27 cellular contexts compared by ENCODE assay signal in genomic region chrX:140913802-140914501, GRCh38.
"Had no signal": no experiment of that assay in that cellular context is flagged by ENCODE, and none has a peak within 500 bp of the region (broad histone marks: within the 10 kb centered on the region; RNA-seq: fewer than 3 reads in every experiment).

No MANE protein-coding gene starts in this region.

- H3K27ac Mint-ChIP-seq: naive thymus-derived CD4-positive, alpha-beta T cell; natural killer cell treated with Interleukin-12 subunit alpha and Interleukin-12 subunit beta and Interleukin-15 and Interleukin-18, amount 100 ng/mL, for 72 hours; stimulated activated effector memory CD8-positive, alpha-beta T cell treated with anti-CD3 and anti-CD28 coated beads, Interleukin-12 subunit alpha, Interleukin-12 subunit beta, amount 100 ng/mL, for 72 hours; stimulated activated naive CD8-positive, alpha-beta T cell treated with anti-CD3 and anti-CD28 coated beads, Interleukin-15, Interleukin-2, amounts not matched to agents 100 ng/mL and 50 ng/mL, for 24 hours had no signal

- H3K4me1 ChIP-seq: left lung, prostate gland, sigmoid colon, spleen, suprapubic skin, uterus had no signal

- FAIRE-seq: keratinocyte, small intestine had no signal

- H3K9me3 ChIP-seq: left lung, mucosa of descending colon, ovary, prostate gland, sigmoid colon, spleen, suprapubic skin, thoracic aorta, tibial artery, uterus had no signal

- H3K27me3 Mint-ChIP-seq: stimulated activated naive CD8-positive, alpha-beta T cell treated with anti-CD3 and anti-CD28 coated beads, Interleukin-15, Interleukin-2, amounts not matched to agents 100 ng/mL and 50 ng/mL, for 24 hours had no signal

- ATAC-seq: left cardiac atrium; left lung; mucosa of descending colon; naive thymus-derived CD4-positive, alpha-beta T cell; natural killer cell treated with Interleukin-12 subunit alpha and Interleukin-12 subunit beta and Interleukin-15 and Interleukin-18, amount 100 ng/mL, for 72 hours; right cardiac atrium; stimulated activated effector memory CD8-positive, alpha-beta T cell treated with anti-CD3 and anti-CD28 coated beads, Interleukin-12 subunit alpha, Interleukin-12 subunit beta, amount 100 ng/mL, for 72 hours had no signal

- H3K27me3 ChIP-seq: ovary, sigmoid colon, spleen, suprapubic skin, tibial artery, uterus had no signal

- H3K36me3 ChIP-seq: left lung, ovary, prostate gland, sigmoid colon, spleen, suprapubic skin, thoracic aorta, tibial artery, uterus had no signal

- H3K4me3 ChIP-seq: left lung, lung, mucosa of descending colon, ovary, prostate gland, sigmoid colon, spleen, suprapubic skin, thoracic aorta, tibial artery, uterus had no signal

- H3K4me3 Mint-ChIP-seq: naive thymus-derived CD4-positive, alpha-beta T cell; natural killer cell treated with Interleukin-12 subunit alpha and Interleukin-12 subunit beta and Interleukin-15 and Interleukin-18, amount 100 ng/mL, for 72 hours; stimulated activated effector memory CD8-positive, alpha-beta T cell treated with anti-CD3 and anti-CD28 coated beads, Interleukin-12 subunit alpha, Interleukin-12 subunit beta, amount 100 ng/mL, for 72 hours; stimulated activated naive CD8-positive, alpha-beta T cell treated with anti-CD3 and anti-CD28 coated beads, Interleukin-15, Interleukin-2, amounts not matched to agents 100 ng/mL and 50 ng/mL, for 24 hours had no signal

- H3K36me3 Mint-ChIP-seq: naive thymus-derived CD4-positive, alpha-beta T cell; stimulated activated effector memory CD8-positive, alpha-beta T cell treated with anti-CD3 and anti-CD28 coated beads, Interleukin-12 subunit alpha, Interleukin-12 subunit beta, amount 100 ng/mL, for 72 hours had no signal

- DNase-seq: hippocampal formation; kidney glomerular epithelial cell; left cardiac atrium; left lung; midbrain; mucosa of descending colon; naive thymus-derived CD4-positive, alpha-beta T cell; ovary; posterior cingulate gyrus; retina; right cardiac atrium; sigmoid colon; small intestine; spleen; stimulated activated CD4-positive, alpha-beta T cell treated with anti-CD3 and anti-CD28 coated beads, Interleukin-4, amount 100 ng/mL, for 24 hours; stimulated activated naive CD4-positive, alpha-beta T cell; tibial artery; trophoblast cell; uterus had no signal

- H3K27ac ChIP-seq: left lung, ovary, prostate gland, sigmoid colon, spleen, suprapubic skin, thoracic aorta, tibial artery, uterus had no signal
